ENCODE assay signal across 21 cellular contexts in the genomic region with DNA sequence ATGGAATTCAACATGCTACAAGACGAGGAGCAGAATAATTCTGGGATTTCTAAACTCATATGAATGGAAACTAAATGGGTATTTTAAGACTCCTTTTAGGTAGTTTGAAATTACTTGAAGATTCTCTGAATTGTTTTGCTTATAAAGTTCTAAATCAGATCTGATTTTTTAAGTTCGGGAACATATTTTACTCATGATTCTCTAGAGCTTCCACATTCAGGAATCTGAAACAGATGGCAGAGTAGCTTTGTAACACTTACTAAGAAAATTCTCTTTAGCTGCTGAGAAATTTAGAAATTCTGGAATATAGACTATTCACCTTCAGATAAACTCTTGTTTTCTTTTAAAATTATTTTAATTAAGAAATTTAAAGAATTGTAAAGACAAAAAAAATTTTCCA.
"Had no signal": no experiment of that assay in that cellular context is flagged by ENCODE, and none has a peak within 500 bp of the region (broad histone marks: within the 10 kb centered on the region; RNA-seq: fewer than 3 reads in every experiment).

No MANE protein-coding gene starts in this region.

- H3K27me3 Mint-ChIP-seq: activated CD8-positive, alpha-beta T cell treated with anti-CD3 and anti-CD28 coated beads for 36 hours had no signal

- H3K9me3 Mint-ChIP-seq: activated CD8-positive, alpha-beta T cell treated with anti-CD3 and anti-CD28 coated beads for 36 hours; activated T-cell treated with anti-CD3 and anti-CD28 coated beads, Interleukin-2, amount 50 U/mL, for 4 hours; mesothelial cell of epicardium; neural crest cell; WTC11 had no signal

- H3K27ac ChIP-seq: adrenal gland, coronary artery, esophagus squamous epithelium, gastrocnemius medialis, heart right ventricle, lower lobe of right lung, sigmoid colon, tibial artery, uterus had no signal

- H3K4me1 Mint-ChIP-seq: neural crest cell had no signal

- DNase-seq: activated CD4-positive, alpha-beta T cell treated with anti-CD3 and anti-CD28 coated beads for 4 hours; activated CD8-positive, alpha-beta T cell treated with anti-CD3 and anti-CD28 coated beads for 36 hours; activated effector memory CD4-positive, alpha-beta T cell treated with Interleukin-2 at 50 U/mL for 16 hours; activated naive CD4-positive, alpha-beta T cell treated with anti-CD3 and anti-CD28 coated beads, Interleukin-2, amount 50 U/mL, for 16 hours; activated T-cell treated with anti-CD3 and anti-CD28 coated beads, Interleukin-2, amount 50 U/mL, for 4 hours; adrenal gland; effector CD4-positive, alpha-beta T cell; esophagus squamous epithelium; gastrocnemius medialis; heart right ventricle; left colon; lower lobe of right lung; sigmoid colon; stimulated activated CD4-positive, alpha-beta T cell treated with anti-CD3 and anti-CD28 coated beads, Interleukin-2, amount 100 ng/mL, for 24 hours; T-helper 2 cell; tibial artery; uterus had no signal

- ATAC-seq: activated CD8-positive, alpha-beta T cell treated with anti-CD3 and anti-CD28 coated beads for 36 hours; activated T-cell treated with anti-CD3 and anti-CD28 coated beads, Interleukin-2, amount 50 U/mL, for 4 hours; gastrocnemius medialis; heart right ventricle; left colon; lower lobe of right lung; WTC11 had no signal

- H3K4me3 ChIP-seq: adrenal gland, coronary artery, esophagus squamous epithelium, gastrocnemius medialis, heart right ventricle, lower lobe of right lung, sigmoid colon, tibial artery, uterus had no signal

- H3K27me3 ChIP-seq: adrenal gland, esophagus squamous epithelium, gastrocnemius medialis, heart right ventricle, sigmoid colon, tibial artery, uterus had no signal

- H3K36me3 ChIP-seq: uterus had no signal

- H3K4me1 ChIP-seq: adrenal gland, gastrocnemius medialis, heart right ventricle, lower lobe of right lung, sigmoid colon, tibial artery, uterus had no signal

- H3K4me3 Mint-ChIP-seq: activated CD8-positive, alpha-beta T cell treated with anti-CD3 and anti-CD28 coated beads for 36 hours; activated T-cell treated with anti-CD3 and anti-CD28 coated beads, Interleukin-2, amount 50 U/mL, for 4 hours; mesothelial cell of epicardium; neural crest cell; WTC11 had no signal

- H3K27ac Mint-ChIP-seq: activated CD8-positive, alpha-beta T cell treated with anti-CD3 and anti-CD28 coated beads for 36 hours; mesothelial cell of epicardium; WTC11 had no signal

- H3K9me3 ChIP-seq: adrenal gland, esophagus squamous epithelium, gastrocnemius medialis, heart right ventricle, lower lobe of right lung, sigmoid colon, tibial artery, uterus had no signal
